ENCODE assay signal across 1 cellular context in the genomic region with DNA sequence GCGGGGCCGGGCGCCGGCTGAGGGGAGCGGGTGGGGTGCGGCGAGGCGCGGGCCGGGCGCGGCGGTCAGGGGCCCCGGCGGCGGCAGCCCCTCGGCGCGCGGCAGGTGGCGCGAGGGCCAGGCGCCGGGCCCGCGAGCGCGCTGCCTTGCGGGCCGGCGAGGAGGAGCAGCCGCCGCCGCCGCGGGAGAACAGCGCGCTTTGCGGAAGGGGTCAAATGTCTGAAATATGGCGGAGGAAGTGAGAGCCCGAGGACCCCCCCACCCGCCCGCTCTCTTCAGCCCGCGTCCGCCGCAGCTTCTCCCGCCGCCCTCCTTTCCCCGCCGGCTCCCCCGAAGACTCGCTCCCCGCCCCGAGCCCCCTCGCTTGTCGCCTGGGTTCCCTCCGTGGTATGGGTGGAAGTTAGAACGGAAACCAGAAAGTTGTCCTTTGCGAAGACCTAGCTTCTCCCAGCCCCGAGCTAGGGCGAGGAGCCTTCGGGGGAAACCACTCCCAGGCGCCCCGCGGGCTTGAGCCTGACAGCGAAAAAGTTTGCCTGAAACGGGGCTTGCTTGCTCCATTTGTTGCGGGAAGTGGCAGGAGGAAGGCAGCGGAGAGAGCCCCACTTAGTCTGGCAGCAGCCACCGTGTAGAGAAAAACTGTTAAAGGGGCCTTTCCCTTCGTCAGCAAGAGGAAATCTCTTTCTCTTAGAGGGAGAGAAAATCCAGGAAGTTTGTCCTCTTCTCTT.
TF ChIP-seq lines count a peak whose summit lies in the region.

No MANE protein-coding gene starts in this region.

TF ChIP-seq in HEK293, 187 proteins besides CTCF, POLR2A, EP300 and RAD21 (continued from another document):
- TF ChIP-seq, protein P1, sequence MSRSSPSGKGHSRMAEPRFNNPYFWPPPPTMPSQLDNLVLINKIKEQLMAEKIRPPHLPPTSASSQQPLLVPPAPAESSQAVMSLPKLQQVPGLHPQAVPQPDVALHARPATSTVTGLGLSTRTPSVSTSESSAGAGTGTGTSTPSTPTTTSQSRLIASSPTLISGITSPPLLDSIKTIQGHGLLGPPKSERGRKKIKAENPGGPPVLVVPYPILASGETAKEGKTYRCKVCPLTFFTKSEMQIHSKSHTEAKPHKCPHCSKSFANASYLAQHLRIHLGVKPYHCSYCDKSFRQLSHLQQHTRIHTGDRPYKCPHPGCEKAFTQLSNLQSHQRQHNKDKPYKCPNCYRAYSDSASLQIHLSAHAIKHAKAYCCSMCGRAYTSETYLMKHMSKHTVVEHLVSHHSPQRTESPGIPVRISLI (tag by site-specific recombination; IDR thresholded peaks at IDR 0.05), result no peak
- TF ChIP-seq, protein P2, sequence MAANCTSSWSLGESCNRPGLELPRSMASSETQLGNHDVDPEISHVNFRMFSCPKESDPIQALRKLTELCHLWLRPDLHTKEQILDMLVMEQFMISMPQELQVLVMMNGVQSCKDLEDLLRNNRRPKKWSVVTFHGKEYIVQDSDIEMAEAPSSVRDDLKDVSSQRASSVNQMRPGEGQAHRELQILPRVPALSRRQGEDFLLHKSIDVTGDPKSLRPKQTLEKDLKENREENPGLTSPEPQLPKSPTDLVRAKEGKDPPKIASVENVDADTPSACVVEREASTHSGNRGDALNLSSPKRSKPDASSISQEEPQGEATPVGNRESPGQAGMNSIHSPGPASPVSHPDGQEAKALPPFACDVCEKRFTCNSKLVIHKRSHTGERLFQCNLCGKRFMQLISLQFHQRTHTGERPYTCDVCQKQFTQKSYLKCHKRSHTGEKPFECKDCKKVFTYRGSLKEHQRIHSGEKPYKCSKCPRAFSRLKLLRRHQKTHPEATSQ (tag by site-specific recombination; IDR thresholded peaks at IDR 0.05), result no peak
- TF ChIP-seq ZNF354C (tag by site-specific recombination; IDR thresholded peaks at IDR 0.05; ENCODE audit: borderline replicate concordance, low read depth) (no peak), ZNF76 (tag by site-specific recombination; IDR thresholded peaks at IDR 0.05; ENCODE audit: borderline replicate concordance, low read depth) (no peak), IKZF3 (tag by site-specific recombination; IDR thresholded peaks at IDR 0.05) (no peak), ZBTB20 (tag by site-specific recombination; IDR thresholded peaks at IDR 0.05) (peak; percentile 89), ZNF239 (tag by site-specific recombination; IDR thresholded peaks at IDR 0.05) (no peak), ZNF837 (tag by site-specific recombination; IDR thresholded peaks at IDR 0.05) (no peak)
- TF ChIP-seq, protein P3, sequence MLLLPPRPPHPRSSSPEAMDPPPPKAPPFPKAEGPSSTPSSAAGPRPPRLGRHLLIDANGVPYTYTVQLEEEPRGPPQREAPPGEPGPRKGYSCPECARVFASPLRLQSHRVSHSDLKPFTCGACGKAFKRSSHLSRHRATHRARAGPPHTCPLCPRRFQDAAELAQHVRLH (tag by site-specific recombination; IDR thresholded peaks at IDR 0.05), result no peak
- TF ChIP-seq, protein P4, sequence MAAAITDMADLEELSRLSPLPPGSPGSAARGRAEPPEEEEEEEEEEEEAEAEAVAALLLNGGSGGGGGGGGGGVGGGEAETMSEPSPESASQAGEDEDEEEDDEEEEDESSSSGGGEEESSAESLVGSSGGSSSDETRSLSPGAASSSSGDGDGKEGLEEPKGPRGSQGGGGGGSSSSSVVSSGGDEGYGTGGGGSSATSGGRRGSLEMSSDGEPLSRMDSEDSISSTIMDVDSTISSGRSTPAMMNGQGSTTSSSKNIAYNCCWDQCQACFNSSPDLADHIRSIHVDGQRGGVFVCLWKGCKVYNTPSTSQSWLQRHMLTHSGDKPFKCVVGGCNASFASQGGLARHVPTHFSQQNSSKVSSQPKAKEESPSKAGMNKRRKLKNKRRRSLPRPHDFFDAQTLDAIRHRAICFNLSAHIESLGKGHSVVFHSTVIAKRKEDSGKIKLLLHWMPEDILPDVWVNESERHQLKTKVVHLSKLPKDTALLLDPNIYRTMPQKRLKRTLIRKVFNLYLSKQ (tag by site-specific recombination; IDR thresholded peaks at IDR 0.05; ENCODE audit: borderline replicate concordance), result no peak
TF ChIP-seq in HEK293: peak in this region for 14.
